ENCODE assay signal across 28 cellular contexts in genomic region chr5:38163636-38164237, GRCh38.
A peak's percentile ranks its signal among the peaks of the same experiment; 100 is the strongest.
DNase-seq lines count a peak whose midpoint lies in the region; ATAC-seq, FAIRE-seq and TF ChIP-seq lines count a peak whose summit lies in the region.
"Had no signal": no experiment of that assay in that cellular context is flagged by ENCODE, and none has a peak within 500 bp of the region (broad histone marks: within the 10 kb centered on the region; RNA-seq: fewer than 3 reads in every experiment).

No MANE protein-coding gene starts in this region.

- H3K4me3 ChIP-seq in bronchial epithelial cell (ENCODE audit: low read depth, low read length): no peak overlapping the region
- no peak overlapping the region for H3K4me3 ChIP-seq in gastrocnemius medialis
- H3K4me3 ChIP-seq in SJCRH30: no peak overlapping the region
- no peak overlapping the region for H3K4me3 ChIP-seq in MG63
- H3K4me3 ChIP-seq: BLaER1 treated with 17β-estradiol and CSF1 and Interleukin-3, amounts not matched to agents 10 nM and 100 nM; GM12878; SK-N-MC had no signal

- in situ Hi-C loops in gastrocnemius medialis (cut with MboI; ENCODE audit: low sequenced_read_pairs in 4 of 4): no loop called here

- H3K4me1 ChIP-seq in gastrocnemius medialis (peaks cover 45 to 50% of the 10 kb centered on the region in 2 donors), SJCRH30 (no peaks in the 10 kb centered on the region)
- H3K4me1 ChIP-seq: BLaER1 treated with 17β-estradiol and CSF1 and Interleukin-3, amounts not matched to agents 10 nM and 100 nM had no signal

- peak; percentile 19 for DNase-seq in Calu3
- peak; percentile 8 for DNase-seq in M059J (ENCODE audit: low read depth)
- peak; percentile 10 for DNase-seq in bronchial epithelial cell (ENCODE audit: low read depth)
- peak in 1 of 2 donors; percentile 18 for DNase-seq in gastrocnemius medialis
- no peak for DNase-seq in SJCRH30
- DNase-seq in activated CD4-positive, CD25-positive, alpha-beta regulatory T cell treated with anti-CD3 and anti-CD28 coated beads, Interleukin-2, amount 50 U/mL, for 72 hours: no peak
- no peak for DNase-seq in MG63
- DNase-seq: AML-193; CD4-positive, alpha-beta T cell; COR-L47; GDM1; H7; IMR-90; KG1; NCI-H1092; NCI-H1417 treated with DMSO at 0.1 percent for 48 hours; NCI-H1694 treated with DMSO at 0.1 percent for 48 hours; NCI-H2081; NCI-H2227 treated with DMSO at 0.1 percent for 48 hours; NCI-H526 treated with DMSO at 0.1 percent for 48 hours; RPMI8226; SHP77 had no signal

- no peak overlapping the region for H3K27ac Mint-ChIP-seq in Calu3 (ENCODE audit: unreplicated experiment)
- H3K27ac Mint-ChIP-seq: CD4-positive, alpha-beta T cell had no signal

- no TSS peak for BruUV-seq in Calu3 (replicated peaks; lab: Mats Ljungman, UMichigan)

- no peak overlapping the region for H3K4me3 Mint-ChIP-seq in Calu3 (ENCODE audit: low read depth, unreplicated experiment)
- H3K4me3 Mint-ChIP-seq: CD4-positive, alpha-beta T cell had no signal

- intact Hi-C loops in Calu3 (cut with micrococcal nuclease; ENCODE audit: unreplicated experiment) (loop anchor here (5.0 kb wide), 1 partner anchor 61 kb away; no protein-coding TSS in a partner anchor), gastrocnemius medialis (cut with DNase I; ENCODE audit: low total_unique reads) (loop anchor here (10.0 kb wide), 3 partner anchors 381 to 1509 kb away; partner anchors contain the start of gene NIPBL)

- H3K9me3 ChIP-seq in gastrocnemius medialis (no peaks in the 10 kb centered on the region), SJCRH30 (replicated peaks) (no peaks in the 10 kb centered on the region), MG63 (no peaks in the 10 kb centered on the region)
- H3K9me3 ChIP-seq: BLaER1 treated with 17β-estradiol and CSF1 and Interleukin-3, amounts not matched to agents 10 nM and 100 nM had no signal

- peaks cover 9% of the 10 kb centered on the region for H3K4me1 Mint-ChIP-seq in Calu3 (ENCODE audit: low read depth, unreplicated experiment)

- peak; percentile 40 to 55 for ATAC-seq in gastrocnemius medialis
- ATAC-seq: GM12878 had no signal

- H3K27ac ChIP-seq in gastrocnemius medialis (peak overlapping the region; percentile 84 to 89 (median 87)), SJCRH30 (no peak overlapping the region)
- H3K27ac ChIP-seq: BLaER1 treated with 17β-estradiol and CSF1 and Interleukin-3, amounts not matched to agents 10 nM and 100 nM; SK-N-MC had no signal

- no peaks in the 10 kb centered on the region for H3K9me3 Mint-ChIP-seq in Calu3 (ENCODE audit: low read depth, unreplicated experiment)

- TF ChIP-seq POLR2A in gastrocnemius medialis (IDR thresholded peaks at IDR 0.05): no peak

- TF ChIP-seq CTCF in Calu3 (IDR thresholded peaks at IDR 0.05; ENCODE audit: unreplicated experiment): no peak
- TF ChIP-seq CTCF in bronchial epithelial cell (IDR thresholded peaks at IDR 0.05; ENCODE audit: insufficient read depth, low read length, severe bottlenecking): no peak
- no peak for TF ChIP-seq CTCF in gastrocnemius medialis (IDR thresholded peaks at IDR 0.05 in 4 of 5, conservative IDR thresholded peaks at IDR 0.05 in 1 of 5)

- H3K36me3 Mint-ChIP-seq in Calu3 (ENCODE audit: insufficient read depth, unreplicated experiment): no peaks in the 10 kb centered on the region

- CTCF ChIA-PET in Calu3 (lab: Charles Lee): interaction anchor here (0.6 kb wide), 2 partner anchors 84 to 205 kb away, joined by 4 read pairs; no protein-coding TSS in a partner anchor

- no peaks in the 10 kb centered on the region for H3K27me3 ChIP-seq in bronchial epithelial cell (ENCODE audit: control insufficient read depth, insufficient read depth, low read length)
- H3K27me3 ChIP-seq in gastrocnemius medialis: no peaks in the 10 kb centered on the region
- no peaks in the 10 kb centered on the region for H3K27me3 ChIP-seq in SJCRH30
- peaks cover 2% of the 10 kb centered on the region; the same call in 1 of the 2 replicates for H3K27me3 ChIP-seq in MG63
- H3K27me3 ChIP-seq: BLaER1 treated with 17β-estradiol and CSF1 and Interleukin-3, amounts not matched to agents 10 nM and 100 nM had no signal

- FAIRE-seq in bronchial epithelial cell (lab: Jason Lieb, UNC): no peak
- FAIRE-seq: A204.1, GM12878, GM19239, HTR-8/SVneo had no signal

- no peaks in the 10 kb centered on the region for H3K27me3 Mint-ChIP-seq in Calu3 (ENCODE audit: unreplicated experiment)
- H3K27me3 Mint-ChIP-seq: CD4-positive, alpha-beta T cell had no signal

- no peaks in the 10 kb centered on the region for H3K36me3 ChIP-seq in bronchial epithelial cell (ENCODE audit: control insufficient read depth, insufficient read depth, low read length)
- no peaks in the 10 kb centered on the region for H3K36me3 ChIP-seq in gastrocnemius medialis
- no peaks in the 10 kb centered on the region for H3K36me3 ChIP-seq in SJCRH30
- no peaks in the 10 kb centered on the region for H3K36me3 ChIP-seq in MG63
- H3K36me3 ChIP-seq: BLaER1 treated with 17β-estradiol and CSF1 and Interleukin-3, amounts not matched to agents 10 nM and 100 nM had no signal

Comparison
In these comparisons a context has a peak if more than half of its experiments do, and no peak if none do; other contexts are left out.
1. DNase-seq: peak in Calu3 (single experiment), M059J (single experiment) and bronchial epithelial cell (single experiment); none in SJCRH30 (0 of 2), activated CD4-positive, CD25-positive, alpha-beta regulatory T cell treated with anti-CD3 and anti-CD28 coated beads, Interleukin-2, amount 50 U/mL, for 72 hours (single experiment) and MG63 (single experiment).